ENCODE assay signal across 27 cellular contexts in genomic region chr7:36999851-37000480, GRCh38.
DNase-seq lines count a peak whose midpoint lies in the region; ATAC-seq, FAIRE-seq and TF ChIP-seq lines count a peak whose summit lies in the region.
"Had no signal": no experiment of that assay in that cellular context is flagged by ENCODE, and none has a peak within 500 bp of the region (broad histone marks: within the 10 kb centered on the region; RNA-seq: fewer than 3 reads in every experiment).

No MANE protein-coding gene starts in this region.

- CTCF ChIA-PET in MCF 10A (lab: Yijun Ruan, JAX) = interaction anchor here (0.6 to 1.2 kb wide), 5 partner anchors 14 to 377 kb away, joined by 3 to 6 read pairs (median 4); no protein-coding TSS in a partner anchor
- CTCF ChIA-PET in A673 (lab: Charles Lee) = no interaction called here
- CTCF ChIA-PET in WTC11 (lab: Charles Lee) = no interaction called here

- no peak for ATAC-seq in sciatic nerve
- ATAC-seq in WTC11 = no peak
- ATAC-seq: activated naive CD4-positive, alpha-beta T cell treated with anti-CD3 and anti-CD28 coated beads, Interleukin-2, amount 50 U/mL, for 72 hours; stimulated activated naive CD8-positive, alpha-beta T cell treated with anti-CD3 and anti-CD28 coated beads, Interleukin-15, Interleukin-2, amounts not matched to agents 100 U/mL and 50 U/mL, for 24 hours had no signal

- no peaks in the 10 kb centered on the region for H3K36me3 ChIP-seq in breast epithelium
- no peaks in the 10 kb centered on the region for H3K36me3 ChIP-seq in bronchial epithelial cell (ENCODE audit: control insufficient read depth, insufficient read depth, low read length)
- no peaks in the 10 kb centered on the region for H3K36me3 ChIP-seq in A673 (ENCODE audit: insufficient read depth, low read length, poor library complexity, severe bottlenecking)
- H3K36me3 ChIP-seq: brain microvascular endothelial cell, transverse colon had no signal

- H3K4me3 Mint-ChIP-seq in MCF 10A (ENCODE audit: unreplicated experiment) = no peak overlapping the region
- H3K4me3 Mint-ChIP-seq in glutamatergic neuron (ENCODE audit: unreplicated experiment) = no peak overlapping the region
- H3K4me3 Mint-ChIP-seq in WTC11 = no peak overlapping the region
- H3K4me3 Mint-ChIP-seq: dendritic cell treated with granulocyte-macrophage colony-stimulating factor and Interleukin-4, amounts not matched to agents 40 ng/mL and 50 ng/mL, for 4 days had no signal

- DNase-seq in breast epithelium (ENCODE audit: low spot score in 2 of 2) (no peak), MCF 10A (ENCODE audit: unreplicated experiment) (no peak), bronchial epithelial cell (ENCODE audit: low read depth) (peak; percentile 17), glutamatergic neuron (no peak), sciatic nerve (ENCODE audit: low spot score) (no peak), A673 (ENCODE audit: low spot score) (no peak), WTC11 (ENCODE audit: low spot score) (no peak), SW 1271 (lab: John Stamatoyannopoulos, UW) (no peak)
- DNase-seq: activated CD4-positive, alpha-beta T cell treated with anti-CD3 and anti-CD28 coated beads, Interleukin-2, amount 50 U/mL, for 1 hour; brain microvascular endothelial cell; DMS79 treated with DMSO at 0.1 percent for 48 hours; KG1; kidney glomerular epithelial cell; MV-4-11; NCI-H2029; nucleus accumbens; spleen; stimulated activated CD4-positive, alpha-beta T cell treated with anti-CD3 and anti-CD28 coated beads, Interleukin-4, amount 100 ng/mL, for 24 hours; stimulated activated naive CD8-positive, alpha-beta T cell treated with anti-CD3 and anti-CD28 coated beads, Interleukin-15, Interleukin-2, amounts not matched to agents 100 U/mL and 50 U/mL, for 24 hours; T-helper 2 cell; transverse colon had no signal

- peaks cover 11% of the 10 kb centered on the region for H3K9me3 Mint-ChIP-seq in MCF 10A (ENCODE audit: unreplicated experiment)
- no peaks in the 10 kb centered on the region for H3K9me3 Mint-ChIP-seq in glutamatergic neuron (ENCODE audit: unreplicated experiment)
- H3K9me3 Mint-ChIP-seq in WTC11 = peaks cover 16% of the 10 kb centered on the region
- H3K9me3 Mint-ChIP-seq: dendritic cell treated with granulocyte-macrophage colony-stimulating factor and Interleukin-4, amounts not matched to agents 40 ng/mL and 50 ng/mL, for 4 days had no signal

- intact Hi-C loops in breast epithelium (cut with DNase I; ENCODE audit: low total_unique reads) = loop anchor here (5.0 kb wide), 1 partner anchor 542 kb away; no protein-coding TSS in a partner anchor
- intact Hi-C loops in MCF 10A (cut with micrococcal nuclease) = no loop called here
- intact Hi-C loops in sciatic nerve (cut with DNase I) = loop anchor here (10.0 kb wide), 1 partner anchor 1455 kb away; no protein-coding TSS in a partner anchor
- intact Hi-C loops in A673 (cut with micrococcal nuclease; ENCODE audit: unreplicated experiment) = no loop called here

- H3K9me3 ChIP-seq in breast epithelium (no peaks in the 10 kb centered on the region), A673 (ENCODE audit: low read depth, low read length, poor library complexity, severe bottlenecking) (no peaks in the 10 kb centered on the region)
- H3K9me3 ChIP-seq: spleen, transverse colon had no signal

- H3K27ac ChIP-seq in breast epithelium = peak overlapping the region in 1 of 2 donors; percentile 34
- H3K27ac ChIP-seq in A673 (ENCODE audit: low read depth, low read length, poor library complexity, severe bottlenecking) = no peak overlapping the region
- H3K27ac ChIP-seq: brain microvascular endothelial cell, epithelial cell of prostate, spleen, transverse colon, VCaP had no signal

- H3K27ac Mint-ChIP-seq in MCF 10A (ENCODE audit: low read depth, unreplicated experiment) = no peak overlapping the region
- peak overlapping the region; percentile 33 for H3K27ac Mint-ChIP-seq in glutamatergic neuron (ENCODE audit: unreplicated experiment)
- no peak overlapping the region for H3K27ac Mint-ChIP-seq in WTC11
- H3K27ac Mint-ChIP-seq: activated naive CD4-positive, alpha-beta T cell treated with anti-CD3 and anti-CD28 coated beads, Interleukin-2, amount 50 U/mL, for 72 hours; dendritic cell treated with granulocyte-macrophage colony-stimulating factor and Interleukin-4, amounts not matched to agents 40 ng/mL and 50 ng/mL, for 4 days had no signal

- TF ChIP-seq CTCF in breast epithelium (IDR thresholded peaks at IDR 0.05) = no peak
- TF ChIP-seq CTCF in MCF 10A (IDR thresholded peaks at IDR 0.05; ENCODE audit: unreplicated experiment) = no peak
- no peak for TF ChIP-seq CTCF in bronchial epithelial cell (IDR thresholded peaks at IDR 0.05; ENCODE audit: insufficient read depth, low read length, severe bottlenecking)
- TF ChIP-seq CTCF in glutamatergic neuron (IDR thresholded peaks at IDR 0.05; ENCODE audit: partially characterized antibody, unreplicated experiment) = no peak
- TF ChIP-seq CTCF in A673 (conservative IDR thresholded peaks at IDR 0.05; ENCODE audit: low read depth, low read length) = no peak
- no peak for TF ChIP-seq CTCF in WTC11 (IDR thresholded peaks at IDR 0.05)

- POLR2A ChIA-PET in MCF 10A (lab: Yijun Ruan, JAX) (interaction anchor here (0.7 kb wide), 1 partner anchor 8 kb away, joined by 3 read pairs; no protein-coding TSS in a partner anchor), A673 (lab: Charles Lee; ENCODE audit: low non-redundant PET) (interaction anchor here (0.5 kb wide), 1 partner anchor 544 kb away, joined by 10 read pairs; no protein-coding TSS in a partner anchor), WTC11 (lab: Charles Lee) (no interaction called here)

- no peaks in the 10 kb centered on the region for H3K4me1 ChIP-seq in breast epithelium
- no peaks in the 10 kb centered on the region for H3K4me1 ChIP-seq in A673 (ENCODE audit: insufficient read depth, low read length, poor library complexity, severe bottlenecking)
- H3K4me1 ChIP-seq: transverse colon had no signal

- H3K27me3 ChIP-seq in breast epithelium = no peaks in the 10 kb centered on the region
- no peaks in the 10 kb centered on the region for H3K27me3 ChIP-seq in bronchial epithelial cell (ENCODE audit: control insufficient read depth, insufficient read depth, low read length)
- H3K27me3 ChIP-seq in A673 (replicated peaks; ENCODE audit: insufficient read depth, low read depth, low read length, poor library complexity) = peaks cover 33% of the 10 kb centered on the region
- H3K27me3 ChIP-seq: brain microvascular endothelial cell, spleen, transverse colon had no signal

- H3K4me1 Mint-ChIP-seq in MCF 10A (ENCODE audit: insufficient read depth, unreplicated experiment) = no peaks in the 10 kb centered on the region
- H3K4me1 Mint-ChIP-seq in glutamatergic neuron (ENCODE audit: low read depth, unreplicated experiment) = peaks cover 3% of the 10 kb centered on the region
- H3K4me1 Mint-ChIP-seq in WTC11 = no peaks in the 10 kb centered on the region

- TF ChIP-seq POLR2A in breast epithelium (IDR thresholded peaks at IDR 0.05) = no peak

- no peak for FAIRE-seq in bronchial epithelial cell (lab: Jason Lieb, UNC)
- FAIRE-seq: GM12892, RCC 7860 had no signal

- BruUV-seq in MCF 10A (replicated peaks; lab: Mats Ljungman, UMichigan) (no TSS peak), A673 (replicated peaks; lab: Mats Ljungman, UMichigan) (no TSS peak)

- H3K27me3 Mint-ChIP-seq in MCF 10A (ENCODE audit: insufficient read depth, unreplicated experiment) (no peaks in the 10 kb centered on the region), glutamatergic neuron (ENCODE audit: unreplicated experiment) (no peaks in the 10 kb centered on the region), WTC11 (ENCODE audit: low read depth) (no peaks in the 10 kb centered on the region)
- H3K27me3 Mint-ChIP-seq: dendritic cell treated with granulocyte-macrophage colony-stimulating factor and Interleukin-4, amounts not matched to agents 40 ng/mL and 50 ng/mL, for 4 days had no signal

- H3K4me3 ChIP-seq in breast epithelium = peak overlapping the region in 2 of 3 donors; percentile 12 to 19
- no peak overlapping the region for H3K4me3 ChIP-seq in bronchial epithelial cell (ENCODE audit: low read depth, low read length)
- no peak overlapping the region for H3K4me3 ChIP-seq in A673 (ENCODE audit: low read depth, low read length, poor library complexity, severe bottlenecking)
- H3K4me3 ChIP-seq: spleen, transverse colon had no signal

- no peaks in the 10 kb centered on the region for H3K36me3 Mint-ChIP-seq in MCF 10A (ENCODE audit: insufficient read depth, unreplicated experiment)
- peaks cover 5% of the 10 kb centered on the region for H3K36me3 Mint-ChIP-seq in glutamatergic neuron (ENCODE audit: unreplicated experiment)
- H3K36me3 Mint-ChIP-seq in WTC11 = peaks cover 7% of the 10 kb centered on the region

TF ChIP-seq in WTC11, 78 proteins besides CTCF, POLR2A, EP300 and RAD21:
- no peak for TF ChIP-seq SOX15 (CRISPR knock-in tag; IDR thresholded peaks at IDR 0.05)
- TF ChIP-seq NR1H2 (CRISPR knock-in tag; IDR thresholded peaks at IDR 0.05) = no peak
- no peak for TF ChIP-seq CREM (CRISPR knock-in tag; IDR thresholded peaks at IDR 0.05)
- TF ChIP-seq ATF2 (CRISPR knock-in tag; IDR thresholded peaks at IDR 0.05; ENCODE audit: borderline replicate concordance, low read depth) = no peak
- TF ChIP-seq, protein P1, sequence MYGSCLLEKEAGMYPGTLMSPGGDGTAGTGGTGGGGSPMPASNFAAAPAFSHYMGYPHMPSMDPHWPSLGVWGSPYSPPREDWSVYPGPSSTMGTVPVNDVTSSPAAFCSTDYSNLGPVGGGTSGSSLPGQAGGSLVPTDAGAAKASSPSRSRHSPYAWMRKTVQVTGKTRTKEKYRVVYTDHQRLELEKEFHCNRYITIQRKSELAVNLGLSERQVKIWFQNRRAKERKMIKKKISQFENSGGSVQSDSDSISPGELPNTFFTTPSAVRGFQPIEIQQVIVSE (CRISPR knock-in tag; IDR thresholded peaks at IDR 0.05; ENCODE audit: borderline replicate concordance) = no peak
TF ChIP-seq in WTC11: peak in this region for 0.

Comparison
In these comparisons a context has a peak if more than half of its experiments do, and no peak if none do; other contexts are left out.
1. intact Hi-C loops: an anchor here in breast epithelium (5.0 kb wide) and sciatic nerve (10.0 kb wide); none called in MCF 10A and A673.
2. H3K4me3 ChIP-seq: peak in breast epithelium (2 of 3); none in bronchial epithelial cell (single experiment) and A673 (single experiment).